ENCODE assay signal across 34 cellular contexts in the genomic region with DNA sequence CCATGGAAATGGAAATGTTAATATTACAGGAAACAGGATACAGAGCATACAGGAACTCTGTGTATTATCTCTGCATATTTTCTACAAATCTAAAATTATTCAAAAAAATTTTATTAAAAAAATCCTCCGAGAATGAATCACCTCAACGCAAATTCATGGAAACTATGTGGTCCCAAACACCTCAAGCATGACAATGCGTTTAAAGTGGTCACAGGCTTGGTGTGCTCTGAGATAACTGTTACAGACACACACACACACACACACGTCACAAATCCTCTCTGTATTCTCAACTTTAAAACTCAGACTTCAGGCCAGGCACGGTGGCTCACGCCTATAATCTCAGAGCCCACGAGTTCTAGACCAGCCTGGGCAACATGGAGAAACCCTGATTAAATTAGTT.
"Had no signal": no experiment of that assay in that cellular context is flagged by ENCODE, and none has a peak within 500 bp of the region (broad histone marks: within the 10 kb centered on the region; RNA-seq: fewer than 3 reads in every experiment).

No MANE protein-coding gene starts in this region.

- H3K4me3 ChIP-seq: dorsolateral prefrontal cortex, heart left ventricle, left lung, lower lobe of right lung, mucosa of descending colon, pancreas, prostate gland, skin epidermis, suprapubic skin, tibial nerve had no signal

- H3K36me3 ChIP-seq: heart left ventricle, left lung, lower lobe of right lung, pancreas, prostate gland, suprapubic skin, tibial nerve, WERI-Rb-1 had no signal

- H3K27me3 Mint-ChIP-seq: activated CD4-positive, alpha-beta memory T cell treated with anti-CD3 and anti-CD28 coated beads for 36 hours; activated CD4-positive, alpha-beta T cell treated with anti-CD3 and anti-CD28 coated beads, Interleukin-2, amount 10 ng/mL, durations not matched to agents 24 days and 14 days; activated naive CD4-positive, alpha-beta T cell treated with anti-CD3 and anti-CD28 coated beads, Interleukin-2, amount 10 ng/mL, durations not matched to agents 7 days and 5 days; central memory CD8-positive, alpha-beta T cell had no signal

- H3K27ac Mint-ChIP-seq: activated CD4-positive, alpha-beta memory T cell treated with anti-CD3 and anti-CD28 coated beads for 36 hours; activated CD4-positive, alpha-beta T cell treated with anti-CD3 and anti-CD28 coated beads, Interleukin-2, amount 10 ng/mL, durations not matched to agents 24 days and 14 days; activated naive CD4-positive, alpha-beta T cell treated with anti-CD3 and anti-CD28 coated beads, Interleukin-2, amount 10 ng/mL, durations not matched to agents 7 days and 5 days; activated T-helper 1 cell treated with anti-CD3 and anti-CD28 coated beads, Interleukin-12 subunit alpha, Interleukin-12 subunit beta, Interleukin-2, Interleukin-4 antibody, amounts not matched to agents 30 ng/mL and 10 ng/mL and 1 ng/mL, durations not matched to agents 14 hours and 24 hours and 36 hours; T-helper 1 cell treated with Interleukin-12 subunit alpha and Interleukin-12 subunit beta and Interleukin-4 antibody, amounts not matched to agents 30 μg/mL and 1 μg/mL, for 36 hours had no signal

- FAIRE-seq: bronchial epithelial cell, islet of Langerhans, pancreas had no signal

- DNase-seq: activated CD4-positive, alpha-beta memory T cell treated with anti-CD3 and anti-CD28 coated beads for 36 hours; activated CD4-positive, alpha-beta T cell treated with anti-CD3 and anti-CD28 coated beads, Interleukin-2, amount 10 ng/mL, durations not matched to agents 24 days and 14 days; activated CD4-positive, CD25-positive, alpha-beta regulatory T cell treated with anti-CD3 and anti-CD28 coated beads, Interleukin-2, amount 50 U/mL, for 72 hours; activated CD8-positive, alpha-beta memory T cell treated with anti-CD3 and anti-CD28 coated beads, Interleukin-2, amount 50 U/mL, for 4 hours; activated gamma-delta T cell; activated naive CD4-positive, alpha-beta T cell treated with anti-CD3 and anti-CD28 coated beads, Interleukin-2, amount 10 ng/mL, durations not matched to agents 7 days and 5 days; activated T-cell treated with anti-CD3 and anti-CD28 coated beads, Interleukin-2, amount 50 U/mL, for 1 hour; amygdala; dorsolateral prefrontal cortex; effector memory CD4-positive, alpha-beta T cell; foreskin keratinocyte; heart left ventricle; hypothalamus; left lung; lower lobe of right lung; mucosa of descending colon; pancreas; retina; stimulated activated CD4-positive, alpha-beta T cell treated with anti-CD3 and anti-CD28 coated beads, Interleukin-12 subunit alpha, Interleukin-12 subunit beta, amount 100 ng/mL, for 4 hours; stimulated activated CD4-positive, alpha-beta T cell treated with anti-CD3 and anti-CD28 coated beads, Interleukin-4, amount 100 ng/mL, for 1 hour; SW 1271; T1000; WERI-Rb-1 had no signal

- H3K9me3 ChIP-seq: left lung, lower lobe of right lung, mucosa of descending colon, pancreas, prostate gland, suprapubic skin, tibial nerve had no signal

- H3K27ac ChIP-seq: dorsolateral prefrontal cortex, foreskin keratinocyte, heart left ventricle, left lung, lower lobe of right lung, pancreas, prostate gland, skin epidermis, suprapubic skin, WERI-Rb-1 had no signal

- ATAC-seq: esophagus mucosa, foreskin keratinocyte, heart left ventricle, left lung, lower lobe of right lung, mucosa of descending colon, pancreas, sciatic nerve had no signal

- H3K9me3 Mint-ChIP-seq: activated CD4-positive, alpha-beta memory T cell treated with anti-CD3 and anti-CD28 coated beads for 36 hours; activated CD4-positive, alpha-beta T cell treated with anti-CD3 and anti-CD28 coated beads, Interleukin-2, amount 10 ng/mL, durations not matched to agents 24 days and 14 days; central memory CD8-positive, alpha-beta T cell had no signal

- H3K27me3 ChIP-seq: dorsolateral prefrontal cortex, foreskin keratinocyte, heart left ventricle, left lung, pancreas, suprapubic skin, tibial nerve had no signal

- H3K4me3 Mint-ChIP-seq: activated CD4-positive, alpha-beta memory T cell treated with anti-CD3 and anti-CD28 coated beads for 36 hours; activated CD4-positive, alpha-beta T cell treated with anti-CD3 and anti-CD28 coated beads, Interleukin-2, amount 10 ng/mL, durations not matched to agents 24 days and 14 days; activated naive CD4-positive, alpha-beta T cell treated with anti-CD3 and anti-CD28 coated beads, Interleukin-2, amount 10 ng/mL, durations not matched to agents 7 days and 5 days; activated T-helper 1 cell treated with anti-CD3 and anti-CD28 coated beads, Interleukin-12 subunit alpha, Interleukin-12 subunit beta, Interleukin-2, Interleukin-4 antibody, amounts not matched to agents 30 ng/mL and 10 ng/mL and 1 ng/mL, durations not matched to agents 14 hours and 24 hours and 36 hours; central memory CD8-positive, alpha-beta T cell; T-helper 1 cell treated with Interleukin-12 subunit alpha and Interleukin-12 subunit beta and Interleukin-4 antibody, amounts not matched to agents 30 μg/mL and 1 μg/mL, for 36 hours had no signal
